ENCODE assay signal across 35 cellular contexts in genomic region chr3:31654998-31655397, GRCh38.
"Had no signal": no experiment of that assay in that cellular context is flagged by ENCODE, and none has a peak within 500 bp of the region (broad histone marks: within the 10 kb centered on the region; RNA-seq: fewer than 3 reads in every experiment).

No MANE protein-coding gene starts in this region.

- H3K4me3 Mint-ChIP-seq: activated B cell treated with CpG ODN at 0.5 μM for 24 hours; activated CD4-positive, alpha-beta memory T cell treated with anti-CD3 and anti-CD28 coated beads for 36 hours; activated CD4-positive, alpha-beta T cell treated with anti-CD3 and anti-CD28 coated beads, Interleukin-2, amount 10 ng/mL, durations not matched to agents 24 days and 14 days; activated CD8-positive, alpha-beta T cell treated with anti-CD3 and anti-CD28 coated beads for 36 hours; activated naive CD4-positive, alpha-beta T cell treated with anti-CD3 and anti-CD28 coated beads for 36 hours; activated naive CD8-positive, alpha-beta T cell treated with anti-CD3 and anti-CD28 coated beads for 36 hours; activated T-cell treated with anti-CD3 and anti-CD28 coated beads, Interleukin-2, amount 50 U/mL, for 4 hours; activated T-cell treated with anti-CD3 and anti-CD28 coated beads, Interleukin-2, amount 50 U/mL, for 72 hours; activated T-helper 1 cell treated with anti-CD3 and anti-CD28 coated beads, Interleukin-12 subunit alpha, Interleukin-12 subunit beta, Interleukin-2, Interleukin-4 antibody, amounts not matched to agents 30 ng/mL and 10 ng/mL and 1 ng/mL, durations not matched to agents 14 hours and 24 hours and 36 hours; activated T-helper 17 cell treated with anti-CD3 and anti-CD28 coated beads, Interleukin-2, amount 50 U/mL, for 72 hours; brain; central memory CD8-positive, alpha-beta T cell; T-helper 1 cell treated with Interleukin-12 subunit alpha and Interleukin-12 subunit beta and Interleukin-4 antibody, amounts not matched to agents 30 μg/mL and 1 μg/mL, for 36 hours; T-helper 2 cell treated with Interferon-gamma antibody and Interleukin-4, amounts not matched to agents 5 μg/mL and 100 μg/mL, for 36 hours had no signal

- DNase-seq: activated B cell treated with CpG ODN at 0.5 μM for 24 hours; activated CD4-positive, alpha-beta memory T cell treated with anti-CD3 and anti-CD28 coated beads for 36 hours; activated CD4-positive, alpha-beta T cell treated with anti-CD3 and anti-CD28 coated beads for 4 hours; activated CD4-positive, alpha-beta T cell treated with anti-CD3 and anti-CD28 coated beads, Interleukin-2, amount 10 ng/mL, durations not matched to agents 24 days and 14 days; activated CD4-positive, alpha-beta T cell treated with anti-CD3 and anti-CD28 coated beads, Interleukin-2, amount 50 U/mL, for 1 hour; activated CD4-positive, alpha-beta T cell treated with anti-CD3 and anti-CD28 coated beads, Interleukin-2, amount 50 U/mL, for 4 hours; activated CD4-positive, CD25-positive, alpha-beta regulatory T cell treated with anti-CD3 and anti-CD28 coated beads, Interleukin-2, amount 50 U/mL, for 72 hours; activated CD8-positive, alpha-beta memory T cell treated with anti-CD3 and anti-CD28 coated beads, Interleukin-2, amount 50 U/mL, for 4 hours; activated CD8-positive, alpha-beta T cell treated with anti-CD3 and anti-CD28 coated beads for 36 hours; activated effector memory CD4-positive, alpha-beta T cell treated with anti-CD3 and anti-CD28 coated beads, Interleukin-2, amount 50 U/mL, for 16 hours; activated gamma-delta T cell treated with Interleukin-2 at 50 U/mL for 16 hours; activated naive CD4-positive, alpha-beta T cell; activated naive CD4-positive, alpha-beta T cell treated with anti-CD3 and anti-CD28 coated beads for 36 hours; activated naive CD4-positive, alpha-beta T cell treated with anti-CD3 and anti-CD28 coated beads, Interleukin-2, amount 50 U/mL, for 16 hours; activated naive CD8-positive, alpha-beta T cell treated with anti-CD3 and anti-CD28 coated beads for 36 hours; activated T-cell treated with anti-CD3 and anti-CD28 coated beads for 4 hours; activated T-cell treated with anti-CD3 and anti-CD28 coated beads, Interleukin-2, amount 50 U/mL, for 1 hour; activated T-cell treated with anti-CD3 and anti-CD28 coated beads, Interleukin-2, amount 50 U/mL, for 4 hours; activated T-cell treated with anti-CD3 and anti-CD28 coated beads, Interleukin-2, amount 50 U/mL, for 72 hours; amygdala; anterior cingulate cortex; caudate nucleus; cerebellar nuclear complex; T-helper 2 cell; T-helper 9 cell had no signal

- H3K4me3 ChIP-seq: ascending aorta, cardiac muscle cell had no signal

- H3K27ac ChIP-seq: ascending aorta, cardiac muscle cell, VCaP had no signal

- H3K36me3 ChIP-seq: cardiac muscle cell had no signal

- H3K27me3 ChIP-seq: ascending aorta, cardiac muscle cell had no signal

- H3K27ac Mint-ChIP-seq: activated B cell treated with CpG ODN at 0.5 μM for 24 hours; activated CD4-positive, alpha-beta memory T cell treated with anti-CD3 and anti-CD28 coated beads for 36 hours; activated CD4-positive, alpha-beta T cell treated with anti-CD3 and anti-CD28 coated beads, Interleukin-2, amount 10 ng/mL, durations not matched to agents 24 days and 14 days; activated CD8-positive, alpha-beta T cell treated with anti-CD3 and anti-CD28 coated beads for 36 hours; activated naive CD4-positive, alpha-beta T cell treated with anti-CD3 and anti-CD28 coated beads for 36 hours; activated naive CD4-positive, alpha-beta T cell treated with anti-CD3 and anti-CD28 coated beads, Interleukin-2, amount 50 U/mL, for 72 hours; activated naive CD8-positive, alpha-beta T cell treated with anti-CD3 and anti-CD28 coated beads for 36 hours; activated T-cell treated with anti-CD3 and anti-CD28 coated beads, Interleukin-2, amount 50 U/mL, for 72 hours; activated T-helper 1 cell treated with anti-CD3 and anti-CD28 coated beads, Interleukin-12 subunit alpha, Interleukin-12 subunit beta, Interleukin-2, Interleukin-4 antibody, amounts not matched to agents 30 ng/mL and 10 ng/mL and 1 ng/mL, durations not matched to agents 14 hours and 24 hours and 36 hours; activated T-helper 17 cell treated with anti-CD3 and anti-CD28 coated beads, Interleukin-2, amount 50 U/mL, for 72 hours; brain; T-helper 1 cell treated with Interleukin-12 subunit alpha and Interleukin-12 subunit beta and Interleukin-4 antibody, amounts not matched to agents 30 μg/mL and 1 μg/mL, for 36 hours; T-helper 2 cell treated with Interferon-gamma antibody and Interleukin-4, amounts not matched to agents 5 μg/mL and 100 μg/mL, for 36 hours had no signal

- H3K4me1 ChIP-seq: ascending aorta had no signal

- H3K4me1 Mint-ChIP-seq: activated B cell treated with CpG ODN at 0.5 μM for 24 hours; activated CD4-positive, alpha-beta T cell treated with anti-CD3 and anti-CD28 coated beads, Interleukin-2, amount 10 ng/mL, durations not matched to agents 24 days and 14 days; activated naive CD8-positive, alpha-beta T cell treated with anti-CD3 and anti-CD28 coated beads for 36 hours; activated T-helper 17 cell treated with anti-CD3 and anti-CD28 coated beads, Interleukin-2, amount 50 U/mL, for 72 hours; brain; central memory CD8-positive, alpha-beta T cell had no signal

- H3K27me3 Mint-ChIP-seq: activated B cell treated with CpG ODN at 0.5 μM for 24 hours; activated CD4-positive, alpha-beta memory T cell treated with anti-CD3 and anti-CD28 coated beads for 36 hours; activated CD4-positive, alpha-beta T cell treated with anti-CD3 and anti-CD28 coated beads, Interleukin-2, amount 10 ng/mL, durations not matched to agents 24 days and 14 days; activated CD8-positive, alpha-beta T cell treated with anti-CD3 and anti-CD28 coated beads for 36 hours; activated naive CD8-positive, alpha-beta T cell treated with anti-CD3 and anti-CD28 coated beads for 36 hours; activated T-helper 17 cell treated with anti-CD3 and anti-CD28 coated beads, Interleukin-2, amount 50 U/mL, for 72 hours; central memory CD8-positive, alpha-beta T cell had no signal

- ATAC-seq: activated CD8-positive, alpha-beta T cell treated with anti-CD3 and anti-CD28 coated beads for 36 hours; activated naive CD4-positive, alpha-beta T cell treated with anti-CD3 and anti-CD28 coated beads, Interleukin-2, amount 50 U/mL, for 72 hours; activated T-cell treated with anti-CD3 and anti-CD28 coated beads, Interleukin-2, amount 50 U/mL, for 4 hours; activated T-cell treated with anti-CD3 and anti-CD28 coated beads, Interleukin-2, amount 50 U/mL, for 72 hours; activated T-helper 17 cell treated with anti-CD3 and anti-CD28 coated beads, Interleukin-2, amount 50 U/mL, for 72 hours had no signal
